ENCODE assay signal across 9 cellular contexts in the genomic region with DNA sequence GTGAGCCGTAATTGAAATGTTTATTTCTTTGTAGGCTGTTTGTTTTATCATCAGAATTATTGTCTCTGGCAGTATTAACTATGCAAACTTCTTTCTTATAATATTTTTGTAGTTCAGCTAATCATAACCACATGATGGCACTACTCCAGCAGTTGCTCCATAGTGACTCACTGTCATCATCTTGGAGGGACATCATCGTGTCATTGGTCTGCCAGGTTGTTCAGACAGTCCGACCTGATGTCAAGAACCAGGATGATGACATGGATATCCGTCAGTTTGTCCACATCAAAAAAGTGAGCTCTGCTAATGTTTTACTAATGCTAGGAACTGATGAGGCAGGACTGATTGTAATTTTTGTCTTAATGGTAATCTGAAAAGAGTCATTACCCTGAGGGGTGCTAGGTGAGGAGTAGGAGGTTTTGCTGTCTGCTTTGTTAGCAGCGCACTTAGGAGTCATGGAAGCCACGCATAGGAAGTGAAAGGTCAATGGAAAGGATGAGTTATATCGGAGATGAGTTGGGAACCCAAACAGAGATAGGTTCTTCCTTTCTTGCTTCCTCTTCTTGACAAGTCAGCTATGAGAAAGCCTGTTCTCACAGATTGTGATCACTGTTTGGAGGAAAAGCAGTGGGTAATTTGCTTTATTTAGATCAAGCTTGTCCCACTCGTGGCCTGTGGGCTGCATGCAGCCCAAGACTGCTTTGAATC. TPM values are rescaled to one million over a fixed set of nuclear protein-coding genes. Genes with fewer than 3 reads are reported as not detected.
DNase-seq lines count a peak whose midpoint lies in the region; ATAC-seq, FAIRE-seq and TF ChIP-seq lines count a peak whose summit lies in the region.
"Had no signal": no experiment of that assay in that cellular context is flagged by ENCODE, and none has a peak within 500 bp of the region (broad histone marks: within the 10 kb centered on the region; RNA-seq: fewer than 3 reads in every experiment).

No MANE protein-coding gene starts in this region.

- H3K36me3 ChIP-seq in CD4-positive, alpha-beta memory T cell (ENCODE audit: insufficient read depth, low read length): peaks cover 30% of the 10 kb centered on the region

- peaks cover 21 to 44% (median 23%) of the 10 kb centered on the region in 3 donors for H3K36me3 Mint-ChIP-seq in immature natural killer cell
- H3K36me3 Mint-ChIP-seq in CD4-positive, alpha-beta memory T cell: peaks cover 38 to 64% of the 10 kb centered on the region in 2 donors

- H3K9me3 Mint-ChIP-seq in immature natural killer cell: no peaks in the 10 kb centered on the region
- H3K9me3 Mint-ChIP-seq in CD4-positive, alpha-beta memory T cell: no peaks in the 10 kb centered on the region

- no peaks in the 10 kb centered on the region for H3K4me1 ChIP-seq in CD4-positive, alpha-beta memory T cell (ENCODE audit: insufficient read depth, low read length)

- ATAC-seq in GM21529 (IDR thresholded peaks at IDR 0.05; ENCODE audit: unreplicated experiment) (peak; percentile 70), HG03571 (IDR thresholded peaks at IDR 0.05; ENCODE audit: unreplicated experiment) (peak; percentile 60)

- no peaks in the 10 kb centered on the region for H3K27me3 Mint-ChIP-seq in immature natural killer cell (ENCODE audit: low read depth in 3 of 3)
- H3K27me3 Mint-ChIP-seq in CD4-positive, alpha-beta memory T cell: no peaks in the 10 kb centered on the region

- CTCF ChIA-PET in CD4-positive, alpha-beta memory T cell (lab: Charles Lee; ENCODE audit: partially characterized antibody): no interaction called here

- POLR2A ChIA-PET in CD4-positive, alpha-beta memory T cell (lab: Charles Lee; ENCODE audit: partially characterized antibody): no interaction called here

- intact Hi-C loops in CD4-positive, alpha-beta memory T cell (cut with micrococcal nuclease): loop anchor here (10.0 kb wide), 1 partner anchor 140 kb away; no protein-coding TSS in a partner anchor

- H3K27me3 ChIP-seq in CD4-positive, alpha-beta memory T cell (ENCODE audit: insufficient read depth, low read length): no peaks in the 10 kb centered on the region

- H3K9me3 ChIP-seq in CD4-positive, alpha-beta memory T cell (ENCODE audit: control insufficient read depth in 1 of 2, low read length in 2 of 2): no peaks in the 10 kb centered on the region

- peak; percentile 83 for FAIRE-seq in GM12891 (lab: Jason Lieb, UNC)
- FAIRE-seq: keratinocyte had no signal

- DNase-seq in GM12891 (ENCODE audit: insufficient read length, low spot score) (no peak), iris pigment epithelial cell (ENCODE audit: low read depth) (peak; percentile 69), NCI-H1105 treated with DMSO at 0.1 percent for 48 hours (lab: John Stamatoyannopoulos, UW) (no peak), immature natural killer cell (no peak), NCI-H2227 treated with DMSO at 0.1 percent for 48 hours (lab: John Stamatoyannopoulos, UW) (no peak)
- DNase-seq in CD4-positive, alpha-beta memory T cell: no peak

- H3K27ac Mint-ChIP-seq in immature natural killer cell: peak overlapping the region in 1 of 6 donors; percentile 43
- H3K27ac Mint-ChIP-seq in CD4-positive, alpha-beta memory T cell: no peak overlapping the region

- TF ChIP-seq POLR2A in GM12891 (IDR thresholded peaks at IDR 0.05; ENCODE audit: low read depth, low read length): no peak

- no peak overlapping the region for H3K4me3 ChIP-seq in CD4-positive, alpha-beta memory T cell (ENCODE audit: low read length in 2 of 2)

- H3K27ac ChIP-seq in CD4-positive, alpha-beta memory T cell (ENCODE audit: low read depth, low read length): no peak overlapping the region

- H3K4me3 Mint-ChIP-seq in immature natural killer cell: no peak overlapping the region
- H3K4me3 Mint-ChIP-seq in CD4-positive, alpha-beta memory T cell: no peak overlapping the region

- H3K4me1 Mint-ChIP-seq in immature natural killer cell: no peaks in the 10 kb centered on the region
- H3K4me1 Mint-ChIP-seq in CD4-positive, alpha-beta memory T cell: peaks cover 8 to 15% (median 14%) of the 10 kb centered on the region in 4 donors

TF ChIP-seq in GM12891, 5 proteins besides CTCF, POLR2A, EP300 and RAD21:
- TF ChIP-seq SPI1 (IDR thresholded peaks at IDR 0.05; ENCODE audit: low read depth, low read length): peak; percentile 87
- no peak for TF ChIP-seq POU2F2 (IDR thresholded peaks at IDR 0.05; ENCODE audit: low read depth, low read length)

RNA-seq across cellular contexts. Expression of gene PIKFYVE, which starts 49.2 kb away (rescaled TPM):
- 7.8 TPM for polyA plus RNA-seq in GM12891 (2012; ENCODE audit: low read depth, missing spikeins)
- polyA plus RNA-seq in immature natural killer cell: 10 to 100 TPM in 2 of 3 donors, 1 to 10 TPM in 1; 5.5 to 14.5 (median 10.5) TPM
- total RNA-seq in CD4-positive, alpha-beta memory T cell: 10 to 100 TPM; 44.5 to 45.8 TPM
- 1 to 10 TPM; 3.3 to 8.3 TPM for polyA plus RNA-seq in CD4-positive, alpha-beta memory T cell
